8 cellular contexts compared by ENCODE assay signal in the genomic region with DNA sequence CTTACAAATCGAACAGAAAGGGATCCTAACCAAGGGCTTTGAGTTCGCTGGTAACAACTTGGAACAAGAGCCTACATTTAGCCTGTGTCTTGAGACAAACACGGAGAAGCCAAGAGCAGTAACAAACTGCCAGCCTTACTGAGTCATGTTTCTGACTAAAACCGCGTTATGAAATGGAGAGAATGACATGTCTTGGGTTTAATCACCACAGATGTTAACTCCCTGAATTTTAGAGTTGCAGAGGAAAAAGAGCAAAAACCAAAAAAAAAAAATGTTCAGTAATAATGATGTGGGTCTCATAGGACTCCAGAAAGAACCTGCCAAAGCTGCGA. TPM values are rescaled to one million over a fixed set of nuclear protein-coding genes. Genes with fewer than 3 reads are reported as not detected.
DNase-seq lines count a peak whose midpoint lies in the region; ATAC-seq and TF ChIP-seq lines count a peak whose summit lies in the region.

No MANE protein-coding gene starts in this region.

- H3K36me3 ChIP-seq in colonic mucosa: no peaks in the 10 kb centered on the region
- no peaks in the 10 kb centered on the region for H3K36me3 ChIP-seq in lower lobe of right lung

- intact Hi-C loops in colonic mucosa (cut with DNase I): no loop called here
- intact Hi-C loops in lower lobe of right lung (cut with DNase I): no loop called here

- in situ Hi-C loops in SK-MEL-5 (cut with HindIII; ENCODE audit: low pct_unique_long_range_greater_than_20kb, low sequenced_read_pairs): no loop called here

- TF ChIP-seq CTCF in AG10803 (conservative IDR thresholded peaks at IDR 0.05; ENCODE audit: low read length) (no peak), colonic mucosa (IDR thresholded peaks at IDR 0.05) (no peak), lower lobe of right lung (IDR thresholded peaks at IDR 0.05) (no peak)

- ATAC-seq in GM18909 (IDR thresholded peaks at IDR 0.05; ENCODE audit: poor library complexity, unreplicated experiment): peak; percentile 31
- peak; percentile 17 for ATAC-seq in HG03280 (IDR thresholded peaks at IDR 0.05; ENCODE audit: unreplicated experiment)
- peak; percentile 39 to 65 for ATAC-seq in lower lobe of right lung

- peak overlapping the region; percentile 84 to 96 for H3K9ac ChIP-seq in colonic mucosa (ENCODE audit: low read depth in 2 of 2, low read length in 2 of 2)

- H3K4me1 ChIP-seq in colonic mucosa (no peaks in the 10 kb centered on the region), lower lobe of right lung (peaks cover 37% of the 10 kb centered on the region)

- H3K9me3 ChIP-seq in colonic mucosa (no peaks in the 10 kb centered on the region), lower lobe of right lung (no peaks in the 10 kb centered on the region)

- H3K4me3 ChIP-seq in AG10803 (ENCODE audit: low read length) (peak overlapping the region; percentile 95), colonic mucosa (peak overlapping the region; percentile 89), lower lobe of right lung (peak overlapping the region; percentile 89)

- H3K27me3 ChIP-seq in colonic mucosa (no peaks in the 10 kb centered on the region), lower lobe of right lung (ENCODE audit: low read depth) (no peaks in the 10 kb centered on the region)

- DNase-seq in AG10803 (ENCODE audit: low read depth) (peak; percentile 89), SK-MEL-5 (ENCODE audit: low read depth, low spot score) (peak; percentile 35), colonic mucosa (peak; percentile 31), lower lobe of right lung (no peak), substantia nigra (lab: John Stamatoyannopoulos, UW) (peak in 1 of 49 donors; percentile 22), HuH-7 (ENCODE audit: low spot score) (no peak)

- H3K27ac ChIP-seq in colonic mucosa: peak overlapping the region; percentile 94
- H3K27ac ChIP-seq in lower lobe of right lung: peak overlapping the region; percentile 98
- H3K27ac ChIP-seq in substantia nigra (ENCODE audit: low read depth, low read length, poor library complexity, severe bottlenecking): peak overlapping the region; percentile 93

RNA-seq across cellular contexts. Expression of gene BLTP3B, which starts 1.0 kb away (rescaled TPM):
- total RNA-seq in SK-MEL-5 (2014; rRNA removed; shearing (Covaris generic)): 15.0 and 16.8 TPM in 2 replicates
- 7.7 and 8.1 TPM in 2 replicates for polyA plus RNA-seq in SK-MEL-5 (2015; cell fraction: cytosol; rRNA removed)
- 4.5 and 5.6 TPM in 2 replicates for polyA plus RNA-seq in SK-MEL-5 (2015; cell fraction: nucleus; rRNA removed)
- total RNA-seq in colonic mucosa (10 to 100 TPM; 20.2 to 23.8 TPM), lower lobe of right lung (24.2 TPM)

RNA-seq across cellular contexts. Expression of gene ACTR6, which starts 59.0 kb away (rescaled TPM):
- total RNA-seq in SK-MEL-5 (2014; rRNA removed; shearing (Covaris generic)): 36.0 and 39.1 TPM in 2 replicates
- polyA plus RNA-seq in SK-MEL-5 (2015; cell fraction: cytosol; rRNA removed): 27.9 and 31.0 TPM in 2 replicates
- 18.1 and 26.5 TPM in 2 replicates for polyA plus RNA-seq in SK-MEL-5 (2015; cell fraction: nucleus; rRNA removed)
- total RNA-seq in colonic mucosa (10 to 100 TPM; 24.3 to 37.7 TPM), lower lobe of right lung (23.8 TPM)

Comparison
In these comparisons a context has a peak if more than half of its experiments do, and no peak if none do; other contexts are left out.
1. DNase-seq: peak in AG10803 (single experiment), SK-MEL-5 (single experiment) and colonic mucosa (single experiment); none in lower lobe of right lung (single experiment) and HuH-7 (single experiment).
2. Peak in every context shown above with its lines, with median percentiles within 50 percentile points of each other: H3K4me3 ChIP-seq, ATAC-seq and H3K27ac ChIP-seq.